14 cellular contexts compared by ENCODE assay signal in the genomic region with DNA sequence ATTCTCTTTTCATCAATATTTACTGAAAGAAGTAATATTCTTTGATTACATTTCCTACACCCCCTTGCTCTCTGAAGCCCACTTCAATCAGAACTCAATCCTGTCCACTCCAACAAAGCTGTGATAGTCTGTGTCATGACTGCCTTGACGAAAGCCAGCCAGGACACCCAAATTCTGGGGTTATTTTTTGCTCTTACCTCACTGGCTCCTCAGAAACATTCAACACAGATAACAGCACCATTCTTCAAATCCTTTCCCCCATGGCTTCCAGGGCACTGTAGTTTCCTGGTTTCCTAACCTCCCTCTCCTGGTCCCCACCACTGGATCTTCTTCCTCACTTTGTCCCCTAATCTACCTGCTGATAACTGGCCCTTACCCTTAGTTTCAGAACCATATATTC.
DNase-seq lines count a peak whose midpoint lies in the region; ATAC-seq, FAIRE-seq and TF ChIP-seq lines count a peak whose summit lies in the region.
"Had no signal": no experiment of that assay in that cellular context is flagged by ENCODE, and none has a peak within 500 bp of the region (broad histone marks: within the 10 kb centered on the region; RNA-seq: fewer than 3 reads in every experiment).

No MANE protein-coding gene starts in this region.

- H2AFZ ChIP-seq in SK-N-SH (ENCODE audit: low read depth) (peak overlapping the region; percentile 87; the same call in 1 of the 2 replicates), HCT116 (ENCODE audit: low read depth, low read length, poor library complexity, severe bottlenecking) (peak overlapping the region; percentile 95), K562 (ENCODE audit: low read depth, low read length) (peak overlapping the region; percentile 96), neuronal stem cell (ENCODE audit: low read length) (peak overlapping the region; percentile 89)

- H3K9me2 ChIP-seq in SK-N-SH (no peaks in the 10 kb centered on the region), HCT116 (ENCODE audit: insufficient read depth) (no peaks in the 10 kb centered on the region)

- no peak for TF ChIP-seq CTCF in SK-N-SH (IDR thresholded peaks at IDR 0.05)
- no peak for TF ChIP-seq CTCF in HCT116 (IDR thresholded peaks at IDR 0.05 in 2 of 3, conservative IDR thresholded peaks at IDR 0.05 in 1 of 3; ENCODE audit: borderline replicate concordance in 1 of 3, insufficient read depth in 1 of 3, low read depth in 2 of 3, low read length in 2 of 3)
- TF ChIP-seq CTCF in K562 (IDR thresholded peaks at IDR 0.05 in 2 of 3, conservative IDR thresholded peaks at IDR 0.05 in 1 of 3; ENCODE audit: insufficient read depth in 2 of 3, low read depth in 1 of 3, low read length in 3 of 3): no peak

- intact Hi-C loops in HCT116 (cut with micrococcal nuclease): loop anchor here (5.0 to 10.0 kb wide), 3 partner anchors 281 to 1043 kb away; partner anchors contain the start of gene MAN2A1
- intact Hi-C loops in K562 (cut with micrococcal nuclease): loop anchor here (5.0 to 10.0 kb wide), 3 partner anchors 281 to 1043 kb away; partner anchors contain the start of gene MAN2A1
- intact Hi-C loops in activated CD4-positive, alpha-beta T cell treated with anti-CD3 and anti-CD28 coated beads for 36 hours (cut with DNase I, micrococcal nuclease): loop anchor here (5.0 to 10.0 kb wide), 3 partner anchors 823 to 1986 kb away; no protein-coding TSS in a partner anchor

- TF ChIP-seq EP300 in SK-N-SH (IDR thresholded peaks at IDR 0.05; ENCODE audit: borderline replicate concordance in 1 of 2, low read depth in 1 of 2, low read length in 1 of 2): no peak
- TF ChIP-seq EP300 in K562 (IDR thresholded peaks at IDR 0.05; ENCODE audit: low read length): no peak

- no peaks in the 10 kb centered on the region for H3K79me1 ChIP-seq in neuronal stem cell (ENCODE audit: low read depth, low read length)

- TF ChIP-seq RAD21 in SK-N-SH (IDR thresholded peaks at IDR 0.05; ENCODE audit: low read length) (no peak), HCT116 (IDR thresholded peaks at IDR 0.05; ENCODE audit: low read depth) (no peak), K562 (CRISPR knock-in tag; conservative IDR thresholded peaks at IDR 0.05 in 1 of 2, IDR thresholded peaks at IDR 0.05 in 1 of 2) (no peak)

- H3K27me3 Mint-ChIP-seq in activated CD4-positive, alpha-beta T cell treated with anti-CD3 and anti-CD28 coated beads for 36 hours: peaks cover 3% of the 10 kb centered on the region

- no peak overlapping the region for H3K4me3 ChIP-seq in SK-N-SH (ENCODE audit: low read depth in 2 of 2, low read length in 1 of 2)
- no peak overlapping the region for H3K4me3 ChIP-seq in HCT116 (replicated peaks in 1 of 2; ENCODE audit: low read depth in 1 of 2, low read length in 2 of 2)
- no peak overlapping the region for H3K4me3 ChIP-seq in K562
- H3K4me3 ChIP-seq in neuronal stem cell (ENCODE audit: low read length in 2 of 2): no peak overlapping the region

- H3K4me1 ChIP-seq in SK-N-SH (ENCODE audit: control insufficient read depth in 1 of 2, insufficient read depth in 2 of 2, low read depth in 1 of 2, low read length in 1 of 2): peaks cover 0 to 14% of the 10 kb centered on the region in 2 experiments; a peak in 3 of 4 replicates
- H3K4me1 ChIP-seq in HCT116 (ENCODE audit: control insufficient read depth in 1 of 2, insufficient read depth in 2 of 2, low read length in 2 of 2): peaks cover 0 to 9% of the 10 kb centered on the region in 2 experiments; a peak in 2 of 4 replicates
- H3K4me1 ChIP-seq in K562 (replicated peaks in 1 of 2; ENCODE audit: control insufficient read depth in 2 of 2, insufficient read depth in 2 of 2, low read length in 2 of 2): peaks cover 0 to 6% of the 10 kb centered on the region in 2 experiments; a peak in 1 of 5 replicates
- H3K4me1 ChIP-seq in neuronal stem cell (ENCODE audit: control insufficient read depth in 2 of 2, insufficient read depth in 1 of 2, low read depth in 1 of 2, low read length in 2 of 2): peaks cover 5 to 6% of the 10 kb centered on the region in 2 donors

- 58% methylated on average over 1 of the region's 1 CpG for WGBS in SK-N-SH (ENCODE audit: low lambda C conversion rate)
- 9% methylated on average over 1 of the region's 1 CpG for WGBS in K562 (ENCODE audit: insufficient coverage, low coverage, missing lambda C conversion rate)
- WGBS in neuronal stem cell (ENCODE audit: extremely low coverage in 2 of 2, insufficient read length in 2 of 2, insufficient replicate concordance in 1 of 2), 2 donors: no CpG with 5 or more reads among the region's 1 CpG

- no TSS peak for BruUV-seq in HCT116 (replicated peaks; lab: Mats Ljungman, UMichigan)
- BruUV-seq in K562 (replicated peaks; lab: Mats Ljungman, UMichigan): no TSS peak

- H3K9me1 ChIP-seq in K562 (ENCODE audit: control insufficient read depth, insufficient read depth, low read length): no peaks in the 10 kb centered on the region

- no peak overlapping the region for H2AK5ac ChIP-seq in neuronal stem cell (ENCODE audit: low read depth, low read length)

- no peak overlapping the region for H2BK12ac ChIP-seq in neuronal stem cell (ENCODE audit: low read length)

- no peak overlapping the region for H3K14ac ChIP-seq in neuronal stem cell (ENCODE audit: low read length)

- H3K18ac ChIP-seq in neuronal stem cell (ENCODE audit: low read length): no peak overlapping the region

- H3K27me3 ChIP-seq in SK-N-SH (ENCODE audit: insufficient read depth): no peaks in the 10 kb centered on the region
- H3K27me3 ChIP-seq in HCT116 (ENCODE audit: insufficient read depth, low read length): no peaks in the 10 kb centered on the region
- H3K27me3 ChIP-seq in K562 (ENCODE audit: control insufficient read depth in 2 of 2, insufficient read depth in 2 of 2, low read length in 2 of 2): no peaks in the 10 kb centered on the region; a peak in 1 of 5 replicates
- H3K27me3 ChIP-seq in neuronal stem cell (ENCODE audit: control insufficient read depth in 3 of 3, insufficient read depth in 3 of 3, low read depth in 1 of 3, low read length in 3 of 3): no peaks in the 10 kb centered on the region
- H3K27me3 ChIP-seq: neutrophil had no signal

- H3K4me2 ChIP-seq in SK-N-SH (no peak overlapping the region; the same call in 1 of the 2 replicates), HCT116 (ENCODE audit: low read length) (peak overlapping the region; percentile 70), K562 (ENCODE audit: insufficient read depth, low read length) (peak overlapping the region; percentile 84), neuronal stem cell (ENCODE audit: insufficient read depth, low read length, poor library complexity, severe bottlenecking) (no peak overlapping the region)

- no peak for FAIRE-seq in K562 (lab: Jason Lieb, UNC)
- FAIRE-seq: bronchial epithelial cell had no signal

- H4K8ac ChIP-seq in neuronal stem cell (ENCODE audit: low read depth, low read length): no peak overlapping the region

- H3K9me3 Mint-ChIP-seq in activated CD4-positive, alpha-beta T cell treated with anti-CD3 and anti-CD28 coated beads for 36 hours (ENCODE audit: low read depth): no peaks in the 10 kb centered on the region

- RAD21 ChIA-PET in HCT116 (lab: Charles Lee; ENCODE audit: low non-redundant PET in 1 of 2, low total read pairs in 2 of 2, uncharacterized antibody in 2 of 2, unreplicated experiment in 2 of 2): no interaction called here

- in situ Hi-C loops in K562 (cut with MboI): no loop called here

- no peaks in the 10 kb centered on the region for H3F3A ChIP-seq in SK-N-SH (replicated peaks; ENCODE audit: insufficient read depth)

- H3K23ac ChIP-seq in neuronal stem cell (ENCODE audit: low read depth, low read length, poor library complexity): no peak overlapping the region

- DNase-seq in SK-N-SH (no peak), HCT116 (ENCODE audit: low read depth, low spot score) (no peak), K562 (ENCODE audit: extremely low read depth in 1 of 4, low spot score in 3 of 4) (no peak), neuronal stem cell (ENCODE audit: low spot score) (no peak), HEK293T (ENCODE audit: extremely low spot score) (no peak)
- no peak for DNase-seq in activated CD4-positive, alpha-beta T cell treated with anti-CD3 and anti-CD28 coated beads for 36 hours
- DNase-seq: left ventricle myocardium inferior, spleen had no signal

- no peak overlapping the region for H2BK120ac ChIP-seq in neuronal stem cell (ENCODE audit: low read depth, low read length)

- H2BK15ac ChIP-seq in neuronal stem cell (ENCODE audit: low read length): no peak overlapping the region

- H4K20me1 ChIP-seq in SK-N-SH (ENCODE audit: insufficient read depth): no peaks in the 10 kb centered on the region
- H4K20me1 ChIP-seq in HCT116 (ENCODE audit: insufficient read depth): no peaks in the 10 kb centered on the region
- H4K20me1 ChIP-seq in K562 (replicated peaks; ENCODE audit: control insufficient read depth, insufficient read depth, low read length): no peaks in the 10 kb centered on the region

- no peak for ATAC-seq in SK-N-SH treated with all-trans-retinoic acid at 6 μM for 48 hours
- no peak for ATAC-seq in HCT116
- ATAC-seq in K562: no peak
- no peak for ATAC-seq in HG03342 (IDR thresholded peaks at IDR 0.05; ENCODE audit: unreplicated experiment)
- no peak for ATAC-seq in activated CD4-positive, alpha-beta T cell treated with anti-CD3 and anti-CD28 coated beads for 36 hours

- no peaks in the 10 kb centered on the region for H3K36me3 Mint-ChIP-seq in activated CD4-positive, alpha-beta T cell treated with anti-CD3 and anti-CD28 coated beads for 36 hours (ENCODE audit: low read depth)

- H3K4ac ChIP-seq in neuronal stem cell (ENCODE audit: low read length): no peak overlapping the region

- POLR2A ChIA-PET in SK-N-SH (lab: Yijun Ruan, JAX): interaction anchor here (1.2 kb wide), 1 partner anchor 1047 kb away, joined by 3 read pairs; no protein-coding TSS in a partner anchor
- POLR2A ChIA-PET in HCT116 (lab: Charles Lee): no interaction called here
- POLR2A ChIA-PET in K562 (lab: Yijun Ruan, JAX): interaction anchor here (0.6 to 0.8 kb wide), 2 partner anchors 12 to 24 kb away, joined by 3 read pairs; no protein-coding TSS in a partner anchor
- POLR2A ChIA-PET in HEK293T (lab: Yijun Ruan, JAX): interaction anchor here (2.1 kb wide), 1 partner anchor 86 kb away, joined by 8 read pairs; no protein-coding TSS in a partner anchor
- POLR2A ChIA-PET in activated CD4-positive, alpha-beta T cell treated with anti-CD3 and anti-CD28 coated beads for 36 hours (lab: Charles Lee): interaction anchor here (0.6 kb wide), 1 partner anchor 563 kb away, joined by 3 read pairs; no protein-coding TSS in a partner anchor

- CTCF ChIA-PET in SK-N-SH (lab: Yijun Ruan, JAX): interaction anchor here (0.5 to 2.3 kb wide), 39 partner anchors 8 to 1998 kb away, joined by 3 to 18 read pairs (median 4); no protein-coding TSS in a partner anchor
- CTCF ChIA-PET in HCT116 (lab: Charles Lee): interaction anchor here (0.7 to 1.3 kb wide), 14 partner anchors 8 to 1049 kb away, joined by 3 to 10 read pairs (median 4); no protein-coding TSS in a partner anchor
- CTCF ChIA-PET in K562 (lab: Yijun Ruan, JAX; ENCODE audit: low intra/inter-chr PET ratio): interaction anchor here (0.5 kb wide), 1 partner anchor 833 kb away, joined by 3 read pairs; no protein-coding TSS in a partner anchor
- CTCF ChIA-PET in HEK293T (lab: Yijun Ruan, JAX): interaction anchor here (0.6 to 1.3 kb wide), 11 partner anchors 10 to 1010 kb away, joined by 3 to 9 read pairs (median 3); no protein-coding TSS in a partner anchor
- CTCF ChIA-PET in activated CD4-positive, alpha-beta T cell treated with anti-CD3 and anti-CD28 coated beads for 36 hours (lab: Charles Lee): interaction anchor here (0.6 to 1.3 kb wide), 6 partner anchors 9 to 1047 kb away, joined by 3 read pairs; no protein-coding TSS in a partner anchor

- H3K4me1 Mint-ChIP-seq in activated CD4-positive, alpha-beta T cell treated with anti-CD3 and anti-CD28 coated beads for 36 hours: peaks cover 3% of the 10 kb centered on the region

- H2BK5ac ChIP-seq in neuronal stem cell (ENCODE audit: low read length): no peak overlapping the region

- H3K9ac ChIP-seq in SK-N-SH (no peak overlapping the region), HCT116 (ENCODE audit: low read length) (no peak overlapping the region), K562 (ENCODE audit: insufficient read depth in 1 of 2, low read depth in 2 of 2, low read length in 2 of 2) (no peak overlapping the region), neuronal stem cell (ENCODE audit: low read depth, low read length, poor library complexity) (no peak overlapping the region)

- H3K27ac Mint-ChIP-seq in activated CD4-positive, alpha-beta T cell treated with anti-CD3 and anti-CD28 coated beads for 36 hours: no peak overlapping the region

- H3K79me2 ChIP-seq in SK-N-SH (ENCODE audit: insufficient read depth): no peaks in the 10 kb centered on the region
- no peaks in the 10 kb centered on the region for H3K79me2 ChIP-seq in HCT116 (ENCODE audit: insufficient read depth, low read length)
- no peaks in the 10 kb centered on the region for H3K79me2 ChIP-seq in K562 (ENCODE audit: control insufficient read depth, insufficient read depth, low read length)

- no peak for TF ChIP-seq POLR2A in HCT116 (IDR thresholded peaks at IDR 0.05; ENCODE audit: borderline replicate concordance, extremely low read depth, insufficient read depth, insufficient read length)
- no peak for TF ChIP-seq POLR2A in K562 (conservative IDR thresholded peaks at IDR 0.05)

- no peak overlapping the region for H3K27ac ChIP-seq in SK-N-SH (ENCODE audit: low read depth in 2 of 2, low read length in 1 of 2)
- H3K27ac ChIP-seq in HCT116 (ENCODE audit: low read depth, low read length): no peak overlapping the region
- no peak overlapping the region for H3K27ac ChIP-seq in K562 (ENCODE audit: extremely low read depth, low read depth, low read length)
- H3K27ac ChIP-seq in neuronal stem cell (replicated peaks; ENCODE audit: low read length): no peak overlapping the region
- H3K27ac ChIP-seq: 22Rv1, left ventricle myocardium inferior, neutrophil, spleen, thoracic aorta had no signal

- H3K36me3 ChIP-seq in SK-N-SH (replicated peaks in 1 of 2; ENCODE audit: control insufficient read depth in 1 of 2, insufficient read depth in 2 of 2, low read length in 1 of 2) (no peaks in the 10 kb centered on the region), HCT116 (ENCODE audit: control insufficient read depth in 1 of 2, insufficient read depth in 2 of 2, low read length in 2 of 2) (no peaks in the 10 kb centered on the region), K562 (ENCODE audit: control insufficient read depth, insufficient read depth, low read length) (no peaks in the 10 kb centered on the region), neuronal stem cell (replicated peaks in 1 of 2; ENCODE audit: control insufficient read depth in 2 of 2, insufficient read depth in 2 of 2, low read length in 2 of 2) (no peaks in the 10 kb centered on the region)
- H3K36me3 ChIP-seq: left ventricle myocardium inferior, neutrophil, spleen, thoracic aorta had no signal

- H4K91ac ChIP-seq in neuronal stem cell (ENCODE audit: low read depth, low read length, poor library complexity): no peak overlapping the region

- H3K4me3 Mint-ChIP-seq in activated CD4-positive, alpha-beta T cell treated with anti-CD3 and anti-CD28 coated beads for 36 hours: no peak overlapping the region

- H3K9me3 ChIP-seq in SK-N-SH: no peaks in the 10 kb centered on the region
- H3K9me3 ChIP-seq in HCT116 (ENCODE audit: control insufficient read depth in 1 of 2, insufficient read depth in 1 of 2, low read depth in 1 of 2, low read length in 2 of 2): no peaks in the 10 kb centered on the region
- no peaks in the 10 kb centered on the region for H3K9me3 ChIP-seq in K562 (replicated peaks; ENCODE audit: control insufficient read depth, insufficient read depth, low read depth, low read length)
- no peaks in the 10 kb centered on the region for H3K9me3 ChIP-seq in neuronal stem cell (replicated peaks in 1 of 2; ENCODE audit: control insufficient read depth in 2 of 2, insufficient read depth in 1 of 2, low read depth in 1 of 2, low read length in 2 of 2)
- H3K9me3 ChIP-seq: left ventricle myocardium inferior, neutrophil, thoracic aorta had no signal

Comparison
In these comparisons a context has a peak if more than half of its experiments do, and no peak if none do; other contexts are left out.
1. H3K4me2 ChIP-seq: peak in HCT116 (single experiment) and K562 (single experiment); none in SK-N-SH (single experiment) and neuronal stem cell (single experiment).
2. Peak in every context shown above with its lines, with median percentiles within 50 percentile points of each other: H2AFZ ChIP-seq.